Comparison of ENCODE assay signal across 26 cellular contexts in the genomic region with DNA sequence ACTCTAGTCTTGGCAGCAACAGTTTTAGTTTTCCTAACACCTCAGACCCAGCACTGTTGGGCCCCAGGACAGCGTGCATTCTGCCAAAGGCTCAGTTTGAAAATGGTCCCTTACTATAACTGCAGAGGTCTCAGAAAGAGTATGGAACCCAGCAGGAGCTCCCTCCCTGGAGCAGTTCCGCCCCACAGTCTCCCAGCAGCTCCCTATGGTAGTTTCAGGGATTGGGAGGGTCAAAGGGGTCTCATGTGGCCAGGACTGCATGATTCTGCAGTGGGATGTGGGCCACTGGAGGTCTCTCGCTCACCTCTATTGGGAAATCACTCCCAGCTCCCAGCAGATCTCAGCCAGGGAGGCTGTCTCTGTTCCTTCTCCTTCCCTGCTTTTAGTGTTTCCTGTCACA. TPM values are rescaled to one million over a fixed set of nuclear protein-coding genes. Genes with fewer than 3 reads are reported as not detected.
DNase-seq lines count a peak whose midpoint lies in the region; ATAC-seq and TF ChIP-seq lines count a peak whose summit lies in the region.
"Had no signal": no experiment of that assay in that cellular context is flagged by ENCODE, and none has a peak within 500 bp of the region (broad histone marks: within the 10 kb centered on the region; RNA-seq: fewer than 3 reads in every experiment).

No MANE protein-coding gene starts in this region.

- intact Hi-C loops in CD4-positive, alpha-beta T cell (cut with DNase I, micrococcal nuclease): no loop called here

- no peak overlapping the region for H3K27ac ChIP-seq in CD4-positive, alpha-beta T cell (ENCODE audit: low read depth, low read length)
- H3K27ac ChIP-seq: C4-2B, HL-60 had no signal

- H3K9me3 Mint-ChIP-seq in CD4-positive, alpha-beta T cell: peaks cover 6% of the 10 kb centered on the region
- peaks cover 7 to 18% (median 9%) of the 10 kb centered on the region in 3 donors for H3K9me3 Mint-ChIP-seq in T-cell
- peaks cover 3 to 8% of the 10 kb centered on the region in 2 donors for H3K9me3 Mint-ChIP-seq in effector memory CD8-positive, alpha-beta T cell
- peaks cover 3 to 28% (median 19%) of the 10 kb centered on the region in 9 donors for H3K9me3 Mint-ChIP-seq in naive thymus-derived CD8-positive, alpha-beta T cell
- H3K9me3 Mint-ChIP-seq: HFFc6 had no signal

- H3K27me3 Mint-ChIP-seq in CD4-positive, alpha-beta T cell: no peaks in the 10 kb centered on the region
- H3K27me3 Mint-ChIP-seq in T-cell: no peaks in the 10 kb centered on the region
- H3K27me3 Mint-ChIP-seq in effector memory CD8-positive, alpha-beta T cell: no peaks in the 10 kb centered on the region
- no peaks in the 10 kb centered on the region for H3K27me3 Mint-ChIP-seq in naive thymus-derived CD8-positive, alpha-beta T cell

- ATAC-seq in CD4-positive, alpha-beta T cell (ENCODE audit: poor library complexity): no peak
- ATAC-seq in T-cell (replicated peaks in 1 of 4) (no peak), GM21737 (IDR thresholded peaks at IDR 0.05; ENCODE audit: unreplicated experiment) (no peak), GM18858 (IDR thresholded peaks at IDR 0.05; ENCODE audit: unreplicated experiment) (no peak)
- no peak for ATAC-seq in effector memory CD8-positive, alpha-beta T cell (replicated peaks)
- no peak for ATAC-seq in naive thymus-derived CD8-positive, alpha-beta T cell
- ATAC-seq: Panc1 had no signal

- peaks cover 93% of the 10 kb centered on the region for H3K4me1 Mint-ChIP-seq in CD4-positive, alpha-beta T cell (ENCODE audit: low read depth)
- H3K4me1 Mint-ChIP-seq in T-cell: peaks cover 90 to 94% (median 91%) of the 10 kb centered on the region in 3 donors
- H3K4me1 Mint-ChIP-seq in effector memory CD8-positive, alpha-beta T cell (ENCODE audit: low read depth in 2 of 2): peaks cover 63 to 74% of the 10 kb centered on the region in 2 donors
- peaks cover 47 to 93% (median 88%) of the 10 kb centered on the region in 4 donors for H3K4me1 Mint-ChIP-seq in naive thymus-derived CD8-positive, alpha-beta T cell

- H3K27ac Mint-ChIP-seq in CD4-positive, alpha-beta T cell: peak overlapping the region; percentile 26
- peak overlapping the region; percentile 25 to 68 for H3K27ac Mint-ChIP-seq in T-cell
- H3K27ac Mint-ChIP-seq in effector memory CD8-positive, alpha-beta T cell: peak overlapping the region in 1 of 2 donors; percentile 6
- H3K27ac Mint-ChIP-seq in naive thymus-derived CD8-positive, alpha-beta T cell: peak overlapping the region in 9 of 10 donors; percentile 22 to 89 (median 63)
- H3K27ac Mint-ChIP-seq: H9, HFFc6 had no signal

- POLR2A ChIA-PET in CD4-positive, alpha-beta T cell (lab: Charles Lee): interaction anchor here (1.4 to 2.6 kb wide), 2 partner anchors 10 to 11 kb away, joined by 4 to 22 read pairs; a partner anchor contains a TSS
- POLR2A ChIA-PET in T-cell (lab: Charles Lee): no interaction called here
- POLR2A ChIA-PET in naive thymus-derived CD8-positive, alpha-beta T cell (lab: Charles Lee): interaction anchor here (6.0 kb wide), 1 partner anchor 11 kb away, joined by 41 read pairs; a partner anchor contains a TSS

- CTCF ChIA-PET in CD4-positive, alpha-beta T cell (lab: Charles Lee): no interaction called here
- CTCF ChIA-PET in T-cell (lab: Charles Lee): interaction anchor here in 1 of 2 donors (0.5 to 0.6 kb wide), 2 partner anchors 22 to 125 kb away, joined by 3 read pairs; no protein-coding TSS in a partner anchor

- no peak for DNase-seq in CD4-positive, alpha-beta T cell
- DNase-seq in T-cell: no peak
- DNase-seq in effector memory CD8-positive, alpha-beta T cell: no peak
- no peak for DNase-seq in naive thymus-derived CD8-positive, alpha-beta T cell
- no peak for DNase-seq in activated CD4-positive, alpha-beta T cell treated with anti-CD3 and anti-CD28 coated beads for 4 hours
- DNase-seq in stimulated activated CD4-positive, alpha-beta T cell treated with anti-CD3 and anti-CD28 coated beads, Interleukin-4, amount 100 ng/mL, for 1 hour: no peak
- DNase-seq: COR-L47, DMS79 treated with DMSO at 0.1 percent for 48 hours, H9, HFFc6, KBM-7, MM.1S, NCI-H1048, NCI-H1436 treated with DMSO at 0.1 percent for 48 hours, NCI-H2029, NCI-H345, NCI-H524, NCI-H82, SIG-M5, SK-N-SH had no signal

- peaks cover 17% of the 10 kb centered on the region for H3K9me3 ChIP-seq in CD4-positive, alpha-beta T cell (ENCODE audit: control insufficient read depth, low read length)
- H3K9me3 ChIP-seq: SK-N-SH had no signal

- no peak overlapping the region for H3K4me3 Mint-ChIP-seq in CD4-positive, alpha-beta T cell
- H3K4me3 Mint-ChIP-seq in T-cell: peak overlapping the region in 1 of 3 donors; percentile 71
- H3K4me3 Mint-ChIP-seq in effector memory CD8-positive, alpha-beta T cell: peak overlapping the region; percentile 9 to 12
- H3K4me3 Mint-ChIP-seq in naive thymus-derived CD8-positive, alpha-beta T cell: peak overlapping the region in 8 of 10 donors; percentile 23 to 65 (median 54)
- H3K4me3 Mint-ChIP-seq: H9, HFFc6 had no signal

- peaks cover 98% of the 10 kb centered on the region for H3K36me3 Mint-ChIP-seq in CD4-positive, alpha-beta T cell (ENCODE audit: low read depth)
- H3K36me3 Mint-ChIP-seq in T-cell: peaks cover 85% of the 10 kb centered on the region
- H3K36me3 Mint-ChIP-seq in effector memory CD8-positive, alpha-beta T cell (ENCODE audit: insufficient read depth): peaks cover 69% of the 10 kb centered on the region
- H3K36me3 Mint-ChIP-seq in naive thymus-derived CD8-positive, alpha-beta T cell: peaks cover 19 to 96% (median 51%) of the 10 kb centered on the region in 3 donors

- TF ChIP-seq CTCF in CD4-positive, alpha-beta T cell (IDR thresholded peaks at IDR 0.05): no peak

- H3K27me3 ChIP-seq in CD4-positive, alpha-beta T cell (ENCODE audit: control insufficient read depth, insufficient read depth, low read length): no peaks in the 10 kb centered on the region

RNA-seq across cellular contexts. Expression of a gene that starts 12.3 kb away (rescaled TPM):
- total RNA-seq in CD4-positive, alpha-beta T cell: 100 to 1,000 TPM; 124 TPM
- 100 to 1,000 TPM in 3 of 5 donors, 10 to 100 TPM in 2; 95.4 to 127 (median 101) TPM for total RNA-seq in T-cell
- 100 to 1,000 TPM; 150 to 156 TPM for total RNA-seq in naive thymus-derived CD8-positive, alpha-beta T cell
- 100 to 1,000 TPM; 167 to 223 (median 189) TPM for polyA plus RNA-seq in naive thymus-derived CD8-positive, alpha-beta T cell
- total RNA-seq: H9, HFFc6, HT-29 had no signal
- polyA plus RNA-seq: SK-N-SH had no signal

RNA-seq across cellular contexts. Expression of a gene that starts 54.4 kb away (rescaled TPM):
- total RNA-seq in CD4-positive, alpha-beta T cell: under 1 TPM; 0.53 to 0.55 TPM
- total RNA-seq in T-cell: 10 to 100 TPM in 1 of 5 donors, 1 to 10 TPM in 4; 1.1 to 12.4 (median 2.9) TPM
- total RNA-seq in naive thymus-derived CD8-positive, alpha-beta T cell: under 1 TPM; 0.62 to 0.66 TPM
- polyA plus RNA-seq in naive thymus-derived CD8-positive, alpha-beta T cell: 10 to 100 TPM; 11.7 to 82.2 (median 16.1) TPM
- total RNA-seq: H9, HFFc6, HT-29 had no signal
- polyA plus RNA-seq: SK-N-SH had no signal

Comparison
In these comparisons a context has a peak if more than half of its experiments do, and no peak if none do; other contexts are left out.
1. POLR2A ChIA-PET loops: an anchor here in CD4-positive, alpha-beta T cell (1.4 to 2.6 kb wide) and naive thymus-derived CD8-positive, alpha-beta T cell (6.0 kb wide); none called in T-cell.